In genomic region chr10:122413325-122413724, GRCh38 we compare ENCODE assay signal across 28 cellular contexts. TPM values are rescaled to one million over a fixed set of nuclear protein-coding genes. Genes with fewer than 3 reads are reported as not detected.
DNase-seq lines count a peak whose midpoint lies in the region; ATAC-seq, FAIRE-seq and TF ChIP-seq lines count a peak whose summit lies in the region.
"Had no signal": no experiment of that assay in that cellular context is flagged by ENCODE, and none has a peak within 500 bp of the region (broad histone marks: within the 10 kb centered on the region; RNA-seq: fewer than 3 reads in every experiment).

No MANE protein-coding gene starts in this region.

- no peak for FAIRE-seq in K562 (lab: Jason Lieb, UNC)
- peak; percentile 61 for FAIRE-seq in pancreas (lab: Jason Lieb, UNC)
- FAIRE-seq: GM12878, GM19239 had no signal

- H2AFZ ChIP-seq in IMR-90 (replicated peaks; ENCODE audit: low read length, poor library complexity): no peak overlapping the region
- H2AFZ ChIP-seq in K562 (ENCODE audit: low read depth, low read length): no peak overlapping the region
- H2AFZ ChIP-seq: GM23248 had no signal

- H2BK120ac ChIP-seq in IMR-90 (ENCODE audit: low read depth, low read length): no peak overlapping the region

- H3K27ac Mint-ChIP-seq in CD4-positive, CD25-positive, alpha-beta regulatory T cell: peak overlapping the region in 1 of 3 donors; percentile 9
- no peak overlapping the region for H3K27ac Mint-ChIP-seq in activated T-cell treated with anti-CD3 and anti-CD28 coated beads, Interleukin-2, amount 50 U/mL, for 24 hours
- H3K27ac Mint-ChIP-seq: CD14-positive monocyte, IgD-negative memory B cell had no signal

- H3K4me3 Mint-ChIP-seq in CD4-positive, CD25-positive, alpha-beta regulatory T cell: no peak overlapping the region
- no peak overlapping the region for H3K4me3 Mint-ChIP-seq in activated T-cell treated with anti-CD3 and anti-CD28 coated beads, Interleukin-2, amount 50 U/mL, for 24 hours
- H3K4me3 Mint-ChIP-seq: CD14-positive monocyte; CD8-positive, alpha-beta memory T cell; IgD-negative memory B cell had no signal

- no peaks in the 10 kb centered on the region for H3K79me1 ChIP-seq in IMR-90 (ENCODE audit: low read depth in 1 of 2, low read length in 2 of 2)

- H3K9ac ChIP-seq in IMR-90 (ENCODE audit: low read depth, low read length) (no peak overlapping the region), K562 (ENCODE audit: insufficient read depth in 1 of 2, low read depth in 2 of 2, low read length in 2 of 2) (no peak overlapping the region)
- H3K9ac ChIP-seq: BLaER1, GM23248 had no signal

- no peak overlapping the region for H4K5ac ChIP-seq in IMR-90 (ENCODE audit: low read depth, low read length)

- DNase-seq in CD4-positive, CD25-positive, alpha-beta regulatory T cell: no peak
- DNase-seq in IMR-90 (no peak), K562 (ENCODE audit: extremely low read depth in 1 of 4, low spot score in 3 of 4) (no peak), pancreas (no peak), SIG-M5 treated with dmso at 0.1 percent for 504 hours (lab: John Stamatoyannopoulos, UW; ENCODE audit: unreplicated experiment) (no peak), caudate nucleus (lab: John Stamatoyannopoulos, UW) (no peak), lower lobe of right lung (no peak)
- DNase-seq in activated T-cell treated with anti-CD3 and anti-CD28 coated beads, Interleukin-2, amount 50 U/mL, for 24 hours: no peak
- DNase-seq: CD8-positive, alpha-beta memory T cell; COR-L47; DMS 273 treated with DMSO at 0.1 percent for 48 hours; DMS53; DND-41; EL; GM23248; KG1 had no signal

- ATAC-seq in CD4-positive, CD25-positive, alpha-beta regulatory T cell (ENCODE audit: low read depth in 2 of 2): no peak
- ATAC-seq in IMR-90 (ENCODE audit: low read depth) (no peak), K562 (no peak), pancreas (no peak), lower lobe of right lung (no peak)
- ATAC-seq: GM12878 had no signal

- no peak overlapping the region for H4K8ac ChIP-seq in IMR-90 (ENCODE audit: low read depth in 2 of 2, low read length in 2 of 2)

- H3K36me3 ChIP-seq in CD4-positive, CD25-positive, alpha-beta regulatory T cell (ENCODE audit: control insufficient read depth, insufficient read depth, low read length): peaks cover 9% of the 10 kb centered on the region
- H3K36me3 ChIP-seq in IMR-90 (ENCODE audit: control insufficient read depth, insufficient read depth, low read length) (peaks cover 2% of the 10 kb centered on the region; the same call in 1 of the 2 replicates), K562 (ENCODE audit: control insufficient read depth, insufficient read depth, low read length) (no peaks in the 10 kb centered on the region), pancreas (peaks cover 0 to 14% (median 4%) of the 10 kb centered on the region in 3 donors), lower lobe of right lung (peaks cover 55% of the 10 kb centered on the region)
- H3K36me3 ChIP-seq: BLaER1 had no signal

- CTCF ChIA-PET in IMR-90 (lab: Yijun Ruan, JAX): interaction anchor here (0.9 to 1.2 kb wide), 3 partner anchors 8 to 152 kb away, joined by 3 read pairs; no protein-coding TSS in a partner anchor
- CTCF ChIA-PET in K562 (lab: Yijun Ruan, JAX; ENCODE audit: low intra/inter-chr PET ratio): no interaction called here

- H3K36me3 Mint-ChIP-seq in CD4-positive, CD25-positive, alpha-beta regulatory T cell: peaks cover 54% of the 10 kb centered on the region
- peaks cover 76% of the 10 kb centered on the region for H3K36me3 Mint-ChIP-seq in activated T-cell treated with anti-CD3 and anti-CD28 coated beads, Interleukin-2, amount 50 U/mL, for 24 hours (ENCODE audit: low read depth)

- H3K79me2 ChIP-seq in K562 (ENCODE audit: control insufficient read depth, insufficient read depth, low read length): no peaks in the 10 kb centered on the region

- no peaks in the 10 kb centered on the region for H3K9me3 ChIP-seq in CD4-positive, CD25-positive, alpha-beta regulatory T cell (ENCODE audit: control insufficient read depth in 2 of 2, low read length in 2 of 2)
- no peaks in the 10 kb centered on the region for H3K9me3 ChIP-seq in IMR-90 (ENCODE audit: control insufficient read depth, insufficient read depth, low read length)
- H3K9me3 ChIP-seq in K562 (replicated peaks; ENCODE audit: control insufficient read depth, insufficient read depth, low read depth, low read length): no peaks in the 10 kb centered on the region
- H3K9me3 ChIP-seq in pancreas: no peaks in the 10 kb centered on the region
- H3K9me3 ChIP-seq in lower lobe of right lung: no peaks in the 10 kb centered on the region
- H3K9me3 ChIP-seq: BLaER1, HAP-1 had no signal

- H3K14ac ChIP-seq in IMR-90 (replicated peaks; ENCODE audit: low read depth, low read length): no peak overlapping the region

- POLR2A ChIA-PET in IMR-90 (lab: Charles Lee; ENCODE audit: unreplicated experiment): no interaction called here
- POLR2A ChIA-PET in K562 (lab: Yijun Ruan, JAX): no interaction called here

- H2AK5ac ChIP-seq in IMR-90 (ENCODE audit: low read depth, low read length): no peak overlapping the region

- in situ Hi-C loops in IMR-90 (cut with MboI; ENCODE audit: low sequenced_read_pairs): no loop called here
- in situ Hi-C loops in K562 (cut with MboI): no loop called here

- no peak overlapping the region for H2BK15ac ChIP-seq in IMR-90 (ENCODE audit: low read depth, low read length)

- H3K27me3 ChIP-seq in CD4-positive, CD25-positive, alpha-beta regulatory T cell (ENCODE audit: control insufficient read depth, insufficient read depth, low read length): no peaks in the 10 kb centered on the region
- H3K27me3 ChIP-seq in IMR-90 (ENCODE audit: control insufficient read depth, insufficient read depth, low read length): no peaks in the 10 kb centered on the region
- no peaks in the 10 kb centered on the region for H3K27me3 ChIP-seq in K562 (ENCODE audit: control insufficient read depth in 2 of 2, insufficient read depth in 2 of 2, low read length in 2 of 2)
- H3K27me3 ChIP-seq in pancreas: no peaks in the 10 kb centered on the region
- no peaks in the 10 kb centered on the region for H3K27me3 ChIP-seq in lower lobe of right lung (ENCODE audit: low read depth)
- H3K27me3 ChIP-seq: BLaER1 had no signal

- no peak for TF ChIP-seq EP300 in K562 (IDR thresholded peaks at IDR 0.05; ENCODE audit: low read length)

- no peak overlapping the region for H3K4me2 ChIP-seq in IMR-90 (ENCODE audit: low read depth, low read length)
- H3K4me2 ChIP-seq in K562 (ENCODE audit: insufficient read depth, low read length): no peak overlapping the region
- H3K4me2 ChIP-seq: BLaER1 had no signal

- peaks cover 29 to 63% (median 49%) of the 10 kb centered on the region in 4 donors for H3K4me1 Mint-ChIP-seq in CD4-positive, CD25-positive, alpha-beta regulatory T cell
- peaks cover 51% of the 10 kb centered on the region for H3K4me1 Mint-ChIP-seq in activated T-cell treated with anti-CD3 and anti-CD28 coated beads, Interleukin-2, amount 50 U/mL, for 24 hours (ENCODE audit: low read depth)

- H2AK9ac ChIP-seq in IMR-90 (replicated peaks; ENCODE audit: low read depth, low read length, poor library complexity): no peak overlapping the region

- no peak for TF ChIP-seq CTCF in IMR-90 (conservative IDR thresholded peaks at IDR 0.05; ENCODE audit: low read depth, low read length)
- TF ChIP-seq CTCF in K562 (IDR thresholded peaks at IDR 0.05 in 2 of 3, conservative IDR thresholded peaks at IDR 0.05 in 1 of 3; ENCODE audit: insufficient read depth in 2 of 3, low read depth in 1 of 3, low read length in 3 of 3): no peak
- TF ChIP-seq CTCF in pancreas (IDR thresholded peaks at IDR 0.05): no peak
- TF ChIP-seq CTCF in lower lobe of right lung (IDR thresholded peaks at IDR 0.05): no peak

- H4K20me1 ChIP-seq in IMR-90 (ENCODE audit: insufficient read depth, low read length) (no peaks in the 10 kb centered on the region), K562 (replicated peaks; ENCODE audit: control insufficient read depth, insufficient read depth, low read length) (no peaks in the 10 kb centered on the region)
- H4K20me1 ChIP-seq: BLaER1 had no signal

- H3K4me3 ChIP-seq in CD4-positive, CD25-positive, alpha-beta regulatory T cell (ENCODE audit: low read depth, low read length): no peak overlapping the region
- H3K4me3 ChIP-seq in IMR-90 (ENCODE audit: insufficient read depth, low read depth, low read length) (no peak overlapping the region), K562 (no peak overlapping the region), pancreas (no peak overlapping the region), lower lobe of right lung (no peak overlapping the region)
- H3K4me3 ChIP-seq: BLaER1, GM12878, GM23248, HAP-1 had no signal

- H3K23ac ChIP-seq in IMR-90 (ENCODE audit: low read depth, low read length): no peak overlapping the region

- peaks cover 43% of the 10 kb centered on the region for H3K4me1 ChIP-seq in CD4-positive, CD25-positive, alpha-beta regulatory T cell (ENCODE audit: control insufficient read depth, insufficient read depth, low read length, poor library complexity, severe bottlenecking)
- H3K4me1 ChIP-seq in IMR-90 (ENCODE audit: control insufficient read depth, insufficient read depth, low read length): no peaks in the 10 kb centered on the region
- no peaks in the 10 kb centered on the region for H3K4me1 ChIP-seq in K562 (replicated peaks in 1 of 2; ENCODE audit: control insufficient read depth in 2 of 2, insufficient read depth in 2 of 2, low read length in 2 of 2)
- H3K4me1 ChIP-seq in pancreas: no peaks in the 10 kb centered on the region
- H3K4me1 ChIP-seq in lower lobe of right lung: peaks cover 9% of the 10 kb centered on the region
- H3K4me1 ChIP-seq: HAP-1 had no signal

- H3K9me3 Mint-ChIP-seq in CD4-positive, CD25-positive, alpha-beta regulatory T cell: peaks cover 0 to 1% (median 0%) of the 10 kb centered on the region in 7 donors
- H3K9me3 Mint-ChIP-seq in activated T-cell treated with anti-CD3 and anti-CD28 coated beads, Interleukin-2, amount 50 U/mL, for 24 hours: no peaks in the 10 kb centered on the region
- H3K9me3 Mint-ChIP-seq: CD14-positive monocyte, IgD-negative memory B cell had no signal

- no peak overlapping the region for H4K91ac ChIP-seq in IMR-90 (ENCODE audit: insufficient read depth, low read depth, low read length)

- no peak overlapping the region for H3K4ac ChIP-seq in IMR-90 (ENCODE audit: low read depth, low read length)

- H2BK20ac ChIP-seq in IMR-90 (ENCODE audit: low read depth, low read length): no peak overlapping the region

- H3K56ac ChIP-seq in IMR-90 (ENCODE audit: extremely low read depth, insufficient read depth, low read length): no peak overlapping the region

- H3K27me3 Mint-ChIP-seq in CD4-positive, CD25-positive, alpha-beta regulatory T cell: no peaks in the 10 kb centered on the region
- H3K27me3 Mint-ChIP-seq in activated T-cell treated with anti-CD3 and anti-CD28 coated beads, Interleukin-2, amount 50 U/mL, for 24 hours: no peaks in the 10 kb centered on the region
- H3K27me3 Mint-ChIP-seq: CD8-positive, alpha-beta memory T cell had no signal

- dilution Hi-C loops in IMR-90 (cut with HindIII; ENCODE audit: low sequenced_read_pairs, unreplicated experiment): no loop called here

- H3K27ac ChIP-seq in CD4-positive, CD25-positive, alpha-beta regulatory T cell (ENCODE audit: insufficient read depth, low read length, poor library complexity, severe bottlenecking): peak overlapping the region; percentile 8
- no peak overlapping the region for H3K27ac ChIP-seq in IMR-90 (ENCODE audit: insufficient read depth, low read length)
- H3K27ac ChIP-seq in K562 (ENCODE audit: extremely low read depth, low read depth, low read length): no peak overlapping the region
- no peak overlapping the region for H3K27ac ChIP-seq in pancreas
- no peak overlapping the region for H3K27ac ChIP-seq in caudate nucleus (ENCODE audit: low read depth, low read length)
- H3K27ac ChIP-seq in lower lobe of right lung: no peak overlapping the region
- H3K27ac ChIP-seq: BLaER1, GM23248, HL-60 had no signal

- H2BK5ac ChIP-seq in IMR-90 (ENCODE audit: low read depth, low read length, poor library complexity, severe bottlenecking): no peak overlapping the region

- H3K18ac ChIP-seq in IMR-90 (ENCODE audit: low read depth, low read length): no peak overlapping the region

- intact Hi-C loops in IMR-90 (cut with micrococcal nuclease) (no loop called here), K562 (cut with micrococcal nuclease) (no loop called here), pancreas (cut with DNase I) (no loop called here), lower lobe of right lung (cut with DNase I) (no loop called here)

- TF ChIP-seq POLR2A in IMR-90 (IDR thresholded peaks at IDR 0.05; ENCODE audit: low read depth, low read length): no peak
- TF ChIP-seq POLR2A in K562 (conservative IDR thresholded peaks at IDR 0.05): no peak

- no peak for TF ChIP-seq RAD21 in IMR-90 (IDR thresholded peaks at IDR 0.05; ENCODE audit: low read length)
- TF ChIP-seq RAD21 in K562 (CRISPR knock-in tag; conservative IDR thresholded peaks at IDR 0.05 in 1 of 2, IDR thresholded peaks at IDR 0.05 in 1 of 2): no peak

- BruUV-seq in IMR-90 (replicated peaks; lab: Mats Ljungman, UMichigan): no TSS peak
- BruUV-seq in K562 (replicated peaks; lab: Mats Ljungman, UMichigan): no TSS peak

- H3K9me1 ChIP-seq in IMR-90 (ENCODE audit: insufficient read depth, low read length) (no peaks in the 10 kb centered on the region), K562 (ENCODE audit: control insufficient read depth, insufficient read depth, low read length) (no peaks in the 10 kb centered on the region)

RNA-seq across cellular contexts. Expression of gene PLEKHA1, which starts 38.8 kb away (rescaled TPM):
- 35.9 TPM for total RNA-seq in CD4-positive, CD25-positive, alpha-beta regulatory T cell
- polyA plus RNA-seq in CD4-positive, CD25-positive, alpha-beta regulatory T cell: 100 to 1,000 TPM in 2 of 4 donors, 10 to 100 TPM in 2; 77.4 to 112 (median 95.5) TPM
- total RNA-seq in IMR-90 (2012; rRNA removed) (7.2 and 12.5 TPM in 2 replicates), K562 (2014; rRNA removed) (0.05 and 0.24 TPM in 2 replicates), K562 (2014; rRNA removed; fragmentation: Illumina TruSeq; extraction: Trizol) (0.83 and 1.2 TPM in 2 replicates), K562 (2015; rRNA removed; fragmentation: Illumina TruSeq; extraction: Trizol) (0.72 and 1.2 TPM in 2 replicates), K562 (2021) (1.0 and 1.1 TPM in 2 replicates), pancreas (10 to 100 TPM; 18.5 to 31.6 (median 21.1) TPM), lower lobe of right lung (46.1 TPM)
- polyA plus RNA-seq in IMR-90 (2012; rRNA removed) (7.4 and 9.5 TPM in 2 replicates), K562 (2011; rRNA removed) (1.6 and 4.7 TPM in 2 replicates), K562 (2014; fragmentation: Illumina TruSeq; extraction: Trizol) (0.51 and 0.68 TPM in 2 replicates), K562 (2014; fragmentation: Nextera tagmentation; extraction: Ambion mirVana) (under 1 TPM; 0.24 to 0.29 TPM), K562 (2014; rRNA removed) (0.80 and 1.1 TPM in 2 replicates), pancreas (10 to 100 TPM in 1 of 2 donors, 1 to 10 TPM in 1; 8.8 to 17.4 TPM)
- polyA plus RNA-seq in IMR-90 (2012; cell fraction: cytosol; rRNA removed): 3.2 and 4.0 TPM in 2 replicates
- polyA plus RNA-seq in IMR-90 (2012; cell fraction: nucleus; rRNA removed; ENCODE audit: low replicate concordance): 4.6 and 13.8 TPM in 2 replicates
- 2.7 TPM in 2 replicates for total RNA-seq in K562 (2011; cell fraction: chromatin; rRNA removed; ENCODE audit: low replicate concordance)
- total RNA-seq in K562 (2011; cell fraction: nucleolus; rRNA removed): 0.53 and 1.2 TPM in 2 replicates
- total RNA-seq in K562 (2011; cell fraction: nucleoplasm; rRNA removed): 0.66 and 2.4 TPM in 2 replicates
- 1.3 and 1.5 TPM in 2 replicates for polyA plus RNA-seq in K562 (2011; cell fraction: cytosol; rRNA removed)
- polyA plus RNA-seq in K562 (2011; cell fraction: nucleus; rRNA removed): 2.3 and 3.2 TPM in 2 replicates
- 0.64 and 0.68 TPM in 2 replicates for polyA plus RNA-seq in K562 (2012)
- 4.2 and 8.2 TPM in 2 replicates for polyA minus RNA-seq in K562 (2011; rRNA and poly(A)+ RNA removed)
- 0.73 and 1.6 TPM in 2 replicates for polyA minus RNA-seq in K562 (2011; cell fraction: cytosol; rRNA and poly(A)+ RNA removed)
- 2.7 and 2.8 TPM in 2 replicates for polyA minus RNA-seq in K562 (2011; cell fraction: nucleus; rRNA and poly(A)+ RNA removed)

RNA-seq across cellular contexts. Expression of gene ARMS2, which starts 41.1 kb away (rescaled TPM):
- not detected for total RNA-seq in CD4-positive, CD25-positive, alpha-beta regulatory T cell
- not detected for polyA plus RNA-seq in CD4-positive, CD25-positive, alpha-beta regulatory T cell
- total RNA-seq in IMR-90 (2012; rRNA removed): not detected in 2 replicates
- polyA plus RNA-seq in IMR-90 (2012; rRNA removed): not detected in 2 replicates
- polyA plus RNA-seq in IMR-90 (2012; cell fraction: cytosol; rRNA removed): not detected in 2 replicates
- polyA plus RNA-seq in IMR-90 (2012; cell fraction: nucleus; rRNA removed; ENCODE audit: low replicate concordance): 0.10 TPM in 1 of 2 replicates, not detected in the other
- not detected in 2 replicates for total RNA-seq in K562 (2011; cell fraction: chromatin; rRNA removed; ENCODE audit: low replicate concordance)
- total RNA-seq in K562 (2011; cell fraction: nucleolus; rRNA removed): not detected in 2 replicates
- not detected in 2 replicates for total RNA-seq in K562 (2011; cell fraction: nucleoplasm; rRNA removed)
- total RNA-seq in K562 (2014; rRNA removed): not detected in 2 replicates
- total RNA-seq in K562 (2014; rRNA removed; fragmentation: Illumina TruSeq; extraction: Trizol): not detected in 2 replicates
- total RNA-seq in K562 (2015; rRNA removed; fragmentation: Illumina TruSeq; extraction: Trizol): not detected in 2 replicates
- not detected in 2 replicates for total RNA-seq in K562 (2021)
- polyA plus RNA-seq in K562 (2011; rRNA removed): not detected in 2 replicates
- polyA plus RNA-seq in K562 (2011; cell fraction: cytosol; rRNA removed): not detected in 2 replicates
- polyA plus RNA-seq in K562 (2011; cell fraction: nucleus; rRNA removed): not detected in 2 replicates
- polyA plus RNA-seq in K562 (2012): not detected in 2 replicates
- not detected in 2 replicates for polyA plus RNA-seq in K562 (2014; fragmentation: Illumina TruSeq; extraction: Trizol)
- polyA plus RNA-seq in K562 (2014; fragmentation: Nextera tagmentation; extraction: Ambion mirVana): not detected
- not detected in 2 replicates for polyA plus RNA-seq in K562 (2014; rRNA removed)
- polyA minus RNA-seq in K562 (2011; rRNA and poly(A)+ RNA removed): not detected in 2 replicates
- polyA minus RNA-seq in K562 (2011; cell fraction: cytosol; rRNA and poly(A)+ RNA removed): not detected in 2 replicates
- not detected in 2 replicates for polyA minus RNA-seq in K562 (2011; cell fraction: nucleus; rRNA and poly(A)+ RNA removed)
- total RNA-seq in pancreas: not detected
- not detected for polyA plus RNA-seq in pancreas
- total RNA-seq in lower lobe of right lung: not detected
- total RNA-seq: A673; CD8-positive, alpha-beta memory T cell; G401; GM12878; GM23248; H4; HT1080 had no signal
- polyA plus RNA-seq: AG04450; CD14-positive monocyte; CD8-positive, alpha-beta memory T cell; GM12878; GM23248; IgD-negative memory B cell had no signal

RNA-seq across cellular contexts. Expression of gene HTRA1, which starts 48.0 kb away (rescaled TPM):
- total RNA-seq in CD4-positive, CD25-positive, alpha-beta regulatory T cell: not detected
- not detected for polyA plus RNA-seq in CD4-positive, CD25-positive, alpha-beta regulatory T cell
- total RNA-seq in IMR-90 (2012; rRNA removed) (23.1 and 28.5 TPM in 2 replicates), K562 (2014; rRNA removed) (not detected in 2 replicates), K562 (2014; rRNA removed; fragmentation: Illumina TruSeq; extraction: Trizol) (0.15 TPM in 1 of 2 replicates, not detected in the other), K562 (2015; rRNA removed; fragmentation: Illumina TruSeq; extraction: Trizol) (0.11 TPM in 1 of 2 replicates, not detected in the other), K562 (2021) (0.11 and 0.16 TPM in 2 replicates), pancreas (10 to 100 TPM; 10.4 to 83.0 (median 21.7) TPM), lower lobe of right lung (45.3 TPM)
- polyA plus RNA-seq in IMR-90 (2012; rRNA removed) (94.9 and 108 TPM in 2 replicates), K562 (2011; rRNA removed) (0.04 TPM in 1 of 2 replicates, not detected in the other), K562 (2014; fragmentation: Illumina TruSeq; extraction: Trizol) (not detected in 2 replicates), K562 (2014; fragmentation: Nextera tagmentation; extraction: Ambion mirVana) (under 1 TPM in 1 of 2 experiments, not detected in 1; 0.06 TPM), K562 (2014; rRNA removed) (not detected in 2 replicates), pancreas (10 to 100 TPM; 19.2 to 20.0 TPM)
- polyA plus RNA-seq in IMR-90 (2012; cell fraction: cytosol; rRNA removed): 64.6 and 74.8 TPM in 2 replicates
- 18.9 and 71.3 TPM in 2 replicates for polyA plus RNA-seq in IMR-90 (2012; cell fraction: nucleus; rRNA removed; ENCODE audit: low replicate concordance)
- total RNA-seq in K562 (2011; cell fraction: chromatin; rRNA removed; ENCODE audit: low replicate concordance): not detected in 2 replicates
- total RNA-seq in K562 (2011; cell fraction: nucleolus; rRNA removed): not detected in 2 replicates
- total RNA-seq in K562 (2011; cell fraction: nucleoplasm; rRNA removed): not detected in 2 replicates
- 0.10 TPM in 1 of 2 replicates, not detected in the other for polyA plus RNA-seq in K562 (2011; cell fraction: cytosol; rRNA removed)
- not detected in 2 replicates for polyA plus RNA-seq in K562 (2011; cell fraction: nucleus; rRNA removed)
- polyA plus RNA-seq in K562 (2012): 0.25 TPM in 1 of 2 replicates, not detected in the other
- not detected in 2 replicates for polyA minus RNA-seq in K562 (2011; rRNA and poly(A)+ RNA removed)
- polyA minus RNA-seq in K562 (2011; cell fraction: cytosol; rRNA and poly(A)+ RNA removed): 0.91 TPM in 1 of 2 replicates, not detected in the other
- polyA minus RNA-seq in K562 (2011; cell fraction: nucleus; rRNA and poly(A)+ RNA removed): not detected in 2 replicates
- total RNA-seq: GM12878 had no signal
- polyA plus RNA-seq: IgD-negative memory B cell had no signal

Comparison
In these comparisons a context has a peak if more than half of its experiments do, and no peak if none do; other contexts are left out.
1. RNA of gene HTRA1, which starts 48.0 kb away (total RNA-seq): 45.3 TPM in lower lobe of right lung (single experiment), 23.1 to 28.5 TPM in IMR-90 and 10.4 to 83.0 TPM in pancreas; 0.11 to 0.16 TPM in K562 and not detected in CD4-positive, CD25-positive, alpha-beta regulatory T cell (single experiment); every median in the first group is over 4 times any median in the second.